ENCODE assay signal across 9 cellular contexts in the genomic region with DNA sequence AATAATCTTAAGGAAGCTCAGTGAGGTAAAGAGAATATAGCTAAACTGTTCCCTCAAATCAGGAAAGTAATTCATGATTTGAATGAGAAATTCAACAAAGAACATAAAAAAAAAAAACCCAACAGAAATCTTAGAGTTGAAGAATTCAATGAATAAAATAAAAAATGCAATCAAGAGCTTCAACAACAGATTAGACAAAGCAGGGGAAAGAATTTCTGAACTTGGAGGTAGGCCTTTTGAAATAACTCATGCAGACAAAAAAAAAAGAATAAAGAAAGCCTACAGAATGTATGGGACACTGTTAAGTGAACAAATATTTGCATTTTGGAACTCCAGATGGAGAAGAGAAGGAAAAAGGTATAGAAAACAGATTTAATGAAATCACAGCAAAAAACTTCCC.
"Had no signal": no experiment of that assay in that cellular context is flagged by ENCODE, and none has a peak within 500 bp of the region (broad histone marks: within the 10 kb centered on the region; RNA-seq: fewer than 3 reads in every experiment).

No MANE protein-coding gene starts in this region.

- H3K9ac ChIP-seq: GM23248, KMS-11 had no signal

- H3K4me1 ChIP-seq: HAP-1 had no signal

- H3K9me3 ChIP-seq: HAP-1 had no signal

- DNase-seq: GM23248, GOT3, H7, IMR-90, Karpas-422, KBM-7 had no signal

- H2AFZ ChIP-seq: GM23248 had no signal

- H3K27ac ChIP-seq: GM23248, HL-60, KMS-11 had no signal

- H3K4me3 ChIP-seq: GM23248, HAP-1 had no signal

- H3K4me2 ChIP-seq: KMS-11 had no signal
